In genomic region chr12:122917508-122918227, GRCh38 we compare ENCODE assay signal across 8 cellular contexts. TPM values are rescaled to one million over a fixed set of nuclear protein-coding genes. Genes with fewer than 3 reads are reported as not detected.
A peak's percentile ranks its signal among the peaks of the same experiment; 100 is the strongest.
DNase-seq lines count a peak whose midpoint lies in the region; ATAC-seq and TF ChIP-seq lines count a peak whose summit lies in the region.

No MANE protein-coding gene starts in this region.

- H3K27ac ChIP-seq in adrenal gland = peak overlapping the region in 4 of 5 donors; percentile 68 to 76 (median 74)
- peak overlapping the region; percentile 0 to 84 (median 72) for H3K27ac ChIP-seq in heart right ventricle

- DNase-seq in ELR (ENCODE audit: low read depth) (peak; percentile 62), adrenal gland (peak; percentile 66 to 92 (median 87)), heart right ventricle (peak; percentile 53 to 66), retinal pigment epithelial cell (ENCODE audit: low read depth) (peak; percentile 38), NCI-H2107 treated with DMSO at 0.1 percent for 48 hours (lab: John Stamatoyannopoulos, UW; ENCODE audit: unreplicated experiment) (no peak)

- intact Hi-C loops in adrenal gland (cut with DNase I) (no loop called here), heart right ventricle (cut with DNase I) (no loop called here)

- no peaks in the 10 kb centered on the region for H3K27me3 ChIP-seq in adrenal gland
- H3K27me3 ChIP-seq in heart right ventricle = no peaks in the 10 kb centered on the region

- ATAC-seq in heart right ventricle = peak; percentile 81 to 92 (median 88)
- ATAC-seq in HG03442 (IDR thresholded peaks at IDR 0.05; ENCODE audit: unreplicated experiment) = no peak
- no peak for ATAC-seq in HG02571 (IDR thresholded peaks at IDR 0.05; ENCODE audit: unreplicated experiment)
- ATAC-seq in GM19351 (IDR thresholded peaks at IDR 0.05; ENCODE audit: unreplicated experiment) = no peak

- TF ChIP-seq CTCF in adrenal gland (IDR thresholded peaks at IDR 0.05) (no peak), heart right ventricle (IDR thresholded peaks at IDR 0.05) (no peak), retinal pigment epithelial cell (conservative IDR thresholded peaks at IDR 0.05; ENCODE audit: low read depth, low read length) (no peak)

- no peak for TF ChIP-seq POLR2A in adrenal gland (IDR thresholded peaks at IDR 0.05)

- H3K36me3 ChIP-seq in adrenal gland (replicated peaks in 1 of 2) (no peaks in the 10 kb centered on the region), heart right ventricle (no peaks in the 10 kb centered on the region)

- H3K4me1 ChIP-seq in adrenal gland (replicated peaks in 1 of 2) = peaks cover 18 to 24% of the 10 kb centered on the region in 2 donors
- H3K4me1 ChIP-seq in heart right ventricle = peaks cover 10 to 26% (median 19%) of the 10 kb centered on the region in 9 donors

- WGBS in adrenal gland, 4 donors = 16 to 30% (median 20%) methylated on average over 6 to 11 of the region's 11 CpGs
- WGBS in heart right ventricle, 2 donors = 13 to 17% methylated on average over 11 of the region's 11 CpGs

- H3K4me3 ChIP-seq in adrenal gland (no peak overlapping the region), heart right ventricle (no peak overlapping the region), retinal pigment epithelial cell (ENCODE audit: low read length) (no peak overlapping the region)

- H3K9me3 ChIP-seq in adrenal gland (replicated peaks in 1 of 3) (no peaks in the 10 kb centered on the region), heart right ventricle (no peaks in the 10 kb centered on the region)

RNA-seq across cellular contexts. Expression of gene VPS37B, which starts 21.7 kb away (rescaled TPM):
- total RNA-seq in adrenal gland (10 to 100 TPM; 21.8 to 46.1 (median 30.7) TPM), heart right ventricle (10 to 100 TPM; 17.6 to 33.2 (median 19.8) TPM)
- polyA plus RNA-seq in adrenal gland (10 to 100 TPM; 11.0 to 52.4 (median 25.7) TPM), heart right ventricle (10 to 100 TPM; 16.4 to 26.7 TPM)

RNA-seq across cellular contexts. Expression of gene ABCB9, which starts 48.6 kb away (rescaled TPM):
- total RNA-seq in adrenal gland = 1 to 10 TPM; 3.6 to 10.0 (median 6.2) TPM
- polyA plus RNA-seq in adrenal gland = 1 to 10 TPM; 2.0 to 7.5 (median 3.0) TPM
- total RNA-seq in heart right ventricle = 1 to 10 TPM; 2.7 to 5.8 (median 4.5) TPM
- polyA plus RNA-seq in heart right ventricle = 1 to 10 TPM; 1.9 to 6.0 TPM

RNA-seq across cellular contexts. Expression of gene OGFOD2, which starts 57.4 kb away (rescaled TPM):
- 10 to 100 TPM; 14.8 to 44.8 (median 21.8) TPM for total RNA-seq in adrenal gland
- 10 to 100 TPM in 2 of 3 donors, 1 to 10 TPM in 1; 6.2 to 21.7 (median 16.7) TPM for polyA plus RNA-seq in adrenal gland
- total RNA-seq in heart right ventricle = 10 to 100 TPM; 10.6 to 17.1 (median 12.0) TPM
- polyA plus RNA-seq in heart right ventricle = 10 to 100 TPM; 12.0 to 15.9 TPM

Comparison
In these comparisons a context has a peak if more than half of its experiments do, and no peak if none do; other contexts are left out.
1. ATAC-seq: peak in heart right ventricle (8 of 8); none in HG03442 (single experiment), HG02571 (single experiment) and GM19351 (single experiment).